In the genomic region with DNA sequence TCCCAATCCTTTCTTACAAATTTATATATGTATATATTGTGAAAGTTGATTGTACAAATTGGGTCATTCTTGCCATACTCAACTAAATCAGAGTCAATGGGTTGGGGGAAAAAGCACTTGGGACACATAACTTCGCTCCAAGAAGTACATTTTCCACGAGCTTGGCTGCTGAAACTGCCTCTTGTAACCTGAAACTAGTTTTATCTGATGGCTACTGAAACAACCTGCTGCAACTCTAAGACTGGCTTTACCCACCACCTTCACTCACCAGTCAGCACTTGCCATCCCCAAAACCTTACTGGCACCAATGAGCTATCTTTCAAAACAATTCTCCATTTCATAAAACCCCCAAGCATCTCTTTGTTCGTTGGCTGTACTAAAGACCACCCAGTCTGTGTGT, we compare ENCODE assay signal across 23 cellular contexts. TPM values are rescaled to one million over a fixed set of nuclear protein-coding genes. Genes with fewer than 3 reads are reported as not detected.
"Had no signal": no experiment of that assay in that cellular context is flagged by ENCODE, and none has a peak within 500 bp of the region (broad histone marks: within the 10 kb centered on the region; RNA-seq: fewer than 3 reads in every experiment).

No MANE protein-coding gene starts in this region.

- DNase-seq: activated CD4-positive, alpha-beta T cell treated with anti-CD3 and anti-CD28 coated beads for 1 hour; activated CD4-positive, alpha-beta T cell treated with anti-CD3 and anti-CD28 coated beads, Interleukin-2, amount 50 U/mL, for 48 hours; activated gamma-delta T cell; activated naive CD8-positive, alpha-beta T cell treated with anti-CD3 and anti-CD28 coated beads for 36 hours; activated T-cell treated with anti-CD3 and anti-CD28 coated beads, Interleukin-2, amount 50 U/mL, for 48 hours; brain microvascular endothelial cell; cerebellar nuclear complex; effector memory CD8-positive, alpha-beta T cell; left ventricle myocardium inferior; mesenchymal stem cell; sigmoid colon; stimulated activated CD4-positive, alpha-beta T cell treated with anti-CD3 and anti-CD28 coated beads, Interleukin-2, amount 100 ng/mL, for 24 hours; stimulated activated naive B cell treated with anti-CD40 and anti-IgM and Interleukin-4, amounts not matched to agents 10 μg/mL and 1 μg/mL and 100 μg/mL, for 72 hours; substantia nigra; T1000; transverse colon had no signal

- H3K4me1 Mint-ChIP-seq: activated naive CD8-positive, alpha-beta T cell treated with anti-CD3 and anti-CD28 coated beads for 36 hours; nephron; stimulated activated naive B cell treated with anti-CD40 and anti-IgM and Interleukin-4, amounts not matched to agents 10 μg/mL and 1 μg/mL and 100 μg/mL, for 72 hours had no signal

- H3K4me3 Mint-ChIP-seq: activated naive CD8-positive, alpha-beta T cell treated with anti-CD3 and anti-CD28 coated beads for 36 hours; dendritic cell treated with granulocyte-macrophage colony-stimulating factor and Interleukin-4, amounts not matched to agents 40 ng/mL and 50 ng/mL, for 4 days; effector memory CD8-positive, alpha-beta T cell; nephron; stimulated activated naive B cell treated with anti-CD40 and anti-IgM and Interleukin-4, amounts not matched to agents 10 μg/mL and 1 μg/mL and 100 μg/mL, for 72 hours had no signal

- H3K27ac ChIP-seq: brain microvascular endothelial cell, gastroesophageal sphincter, left ventricle myocardium inferior, sigmoid colon, transverse colon had no signal

- H3K4me3 ChIP-seq: gastroesophageal sphincter, left ventricle myocardium inferior, sigmoid colon, transverse colon had no signal

- H3K9me3 Mint-ChIP-seq: activated naive CD8-positive, alpha-beta T cell treated with anti-CD3 and anti-CD28 coated beads for 36 hours; dendritic cell treated with granulocyte-macrophage colony-stimulating factor and Interleukin-4, amounts not matched to agents 40 ng/mL and 50 ng/mL, for 4 days; effector memory CD8-positive, alpha-beta T cell; nephron; stimulated activated naive B cell treated with anti-CD40 and anti-IgM and Interleukin-4, amounts not matched to agents 10 μg/mL and 1 μg/mL and 100 μg/mL, for 72 hours had no signal

- H3K27me3 Mint-ChIP-seq: activated naive CD8-positive, alpha-beta T cell treated with anti-CD3 and anti-CD28 coated beads for 36 hours had no signal

- H3K27me3 ChIP-seq: brain microvascular endothelial cell, gastroesophageal sphincter, sigmoid colon, transverse colon had no signal

- H3K9me3 ChIP-seq: gastroesophageal sphincter, left ventricle myocardium inferior, sigmoid colon, transverse colon had no signal

- H3K27ac Mint-ChIP-seq: activated naive CD8-positive, alpha-beta T cell treated with anti-CD3 and anti-CD28 coated beads for 36 hours; dendritic cell treated with granulocyte-macrophage colony-stimulating factor and Interleukin-4, amounts not matched to agents 40 ng/mL and 50 ng/mL, for 4 days; effector memory CD8-positive, alpha-beta T cell; stimulated activated naive B cell treated with anti-CD40 and anti-IgM and Interleukin-4, amounts not matched to agents 10 μg/mL and 1 μg/mL and 100 μg/mL, for 72 hours had no signal

- H3K36me3 Mint-ChIP-seq: activated naive CD8-positive, alpha-beta T cell treated with anti-CD3 and anti-CD28 coated beads for 36 hours; stimulated activated naive B cell treated with anti-CD40 and anti-IgM and Interleukin-4, amounts not matched to agents 10 μg/mL and 1 μg/mL and 100 μg/mL, for 72 hours had no signal

- H3K4me1 ChIP-seq: gastroesophageal sphincter, left ventricle myocardium inferior, sigmoid colon had no signal

- H3K36me3 ChIP-seq: brain microvascular endothelial cell, gastroesophageal sphincter, left ventricle myocardium inferior, sigmoid colon, transverse colon had no signal

RNA-seq across cellular contexts. Expression of gene CHAD, which starts 25.1 kb away (rescaled TPM):
- total RNA-seq: activated naive CD8-positive, alpha-beta T cell treated with anti-CD3 and anti-CD28 coated beads for 36 hours; epithelial cell of proximal tubule; gastroesophageal sphincter; left ventricle myocardium inferior; osteoblast; pulmonary artery endothelial cell; sigmoid colon had no signal
- polyA plus RNA-seq: keratinocyte had no signal

RNA-seq across cellular contexts. Expression of gene EPN3, which starts 38.8 kb away (rescaled TPM):
- total RNA-seq: activated naive CD8-positive, alpha-beta T cell treated with anti-CD3 and anti-CD28 coated beads for 36 hours; osteoblast; sigmoid colon had no signal
